In genomic region chr4:187357861-187358260, GRCh38 we compare ENCODE assay signal across 24 cellular contexts.
"Had no signal": no experiment of that assay in that cellular context is flagged by ENCODE, and none has a peak within 500 bp of the region (broad histone marks: within the 10 kb centered on the region; RNA-seq: fewer than 3 reads in every experiment).

No MANE protein-coding gene starts in this region.

- H3K4me1 Mint-ChIP-seq: activated CD4-positive, alpha-beta T cell treated with anti-CD3 and anti-CD28 coated beads, Interleukin-2, amount 10 ng/mL, durations not matched to agents 7 days and 5 days; activated CD8-positive, alpha-beta memory T cell treated with anti-CD3 and anti-CD28 coated beads, Interleukin-2, amount 10 ng/mL, durations not matched to agents 7 days and 5 days; activated naive CD8-positive, alpha-beta T cell treated with anti-CD3 and anti-CD28 coated beads, Interleukin-2, amount 50 U/mL, for 24 hours; natural killer cell; stimulated activated naive CD8-positive, alpha-beta T cell treated with anti-CD3 and anti-CD28 coated beads, Interleukin-15, amount 100 ng/mL, for 72 hours had no signal

- H3K27ac Mint-ChIP-seq: activated CD4-positive, alpha-beta T cell treated with anti-CD3 and anti-CD28 coated beads, Interleukin-2, amount 10 ng/mL, durations not matched to agents 7 days and 5 days; activated CD8-positive, alpha-beta memory T cell treated with anti-CD3 and anti-CD28 coated beads, Interleukin-2, amount 10 ng/mL, durations not matched to agents 7 days and 5 days; activated CD8-positive, alpha-beta T cell treated with anti-CD3 and anti-CD28 coated beads for 36 hours; activated naive CD8-positive, alpha-beta T cell treated with anti-CD3 and anti-CD28 coated beads, Interleukin-2, amount 50 U/mL, for 24 hours; activated T-helper 1 cell treated with anti-CD3 and anti-CD28 coated beads, Interleukin-12 subunit alpha, Interleukin-12 subunit beta, Interleukin-2, Interleukin-4 antibody, amounts not matched to agents 30 ng/mL and 10 ng/mL and 1 ng/mL, durations not matched to agents 14 hours and 24 hours and 36 hours; natural killer cell; stimulated activated naive CD8-positive, alpha-beta T cell treated with anti-CD3 and anti-CD28 coated beads, Interleukin-15, amount 100 ng/mL, for 72 hours had no signal

- H3K36me3 ChIP-seq: cardiac muscle cell, heart left ventricle, left ventricle myocardium inferior, tibial artery, WERI-Rb-1 had no signal

- H3K27me3 ChIP-seq: body of pancreas, cardiac muscle cell, heart left ventricle, tibial artery had no signal

- H3K4me3 ChIP-seq: body of pancreas, cardiac muscle cell, heart left ventricle, left ventricle myocardium inferior, skin epidermis, tibial artery had no signal

- H3K27me3 Mint-ChIP-seq: activated CD4-positive, alpha-beta T cell treated with anti-CD3 and anti-CD28 coated beads, Interleukin-2, amount 10 ng/mL, durations not matched to agents 7 days and 5 days; activated CD8-positive, alpha-beta memory T cell treated with anti-CD3 and anti-CD28 coated beads, Interleukin-2, amount 10 ng/mL, durations not matched to agents 7 days and 5 days; activated CD8-positive, alpha-beta T cell treated with anti-CD3 and anti-CD28 coated beads for 36 hours; activated naive CD8-positive, alpha-beta T cell treated with anti-CD3 and anti-CD28 coated beads, Interleukin-2, amount 50 U/mL, for 24 hours; stimulated activated naive CD8-positive, alpha-beta T cell treated with anti-CD3 and anti-CD28 coated beads, Interleukin-15, amount 100 ng/mL, for 72 hours had no signal

- H3K4me3 Mint-ChIP-seq: activated CD4-positive, alpha-beta T cell treated with anti-CD3 and anti-CD28 coated beads, Interleukin-2, amount 10 ng/mL, durations not matched to agents 7 days and 5 days; activated CD8-positive, alpha-beta memory T cell treated with anti-CD3 and anti-CD28 coated beads, Interleukin-2, amount 10 ng/mL, durations not matched to agents 7 days and 5 days; activated CD8-positive, alpha-beta T cell treated with anti-CD3 and anti-CD28 coated beads for 36 hours; activated naive CD8-positive, alpha-beta T cell treated with anti-CD3 and anti-CD28 coated beads, Interleukin-2, amount 50 U/mL, for 24 hours; activated T-helper 1 cell treated with anti-CD3 and anti-CD28 coated beads, Interleukin-12 subunit alpha, Interleukin-12 subunit beta, Interleukin-2, Interleukin-4 antibody, amounts not matched to agents 30 ng/mL and 10 ng/mL and 1 ng/mL, durations not matched to agents 14 hours and 24 hours and 36 hours; natural killer cell; stimulated activated naive CD8-positive, alpha-beta T cell treated with anti-CD3 and anti-CD28 coated beads, Interleukin-15, amount 100 ng/mL, for 72 hours had no signal

- H3K4me1 ChIP-seq: body of pancreas, heart left ventricle, left ventricle myocardium inferior, tibial artery had no signal

- DNase-seq: activated CD4-positive, alpha-beta T cell treated with anti-CD3 and anti-CD28 coated beads, Interleukin-2, amount 10 ng/mL, durations not matched to agents 7 days and 5 days; activated CD4-positive, CD25-positive, alpha-beta regulatory T cell treated with anti-CD3 and anti-CD28 coated beads, Interleukin-2, amount 50 U/mL, for 72 hours; activated CD8-positive, alpha-beta memory T cell treated with anti-CD3 and anti-CD28 coated beads, Interleukin-2, amount 10 ng/mL, durations not matched to agents 7 days and 5 days; activated CD8-positive, alpha-beta T cell treated with anti-CD3 and anti-CD28 coated beads for 36 hours; activated gamma-delta T cell; activated naive CD4-positive, alpha-beta T cell treated with anti-CD3 and anti-CD28 coated beads, Interleukin-2, amount 50 U/mL, for 16 hours; activated naive CD8-positive, alpha-beta T cell treated with anti-CD3 and anti-CD28 coated beads, Interleukin-2, amount 50 U/mL, for 24 hours; activated T-cell treated with anti-CD3 and anti-CD28 coated beads for 4 hours; anterior cingulate cortex; body of pancreas; cortex of kidney; heart left ventricle; left ventricle myocardium inferior; mammary epithelial cell; midbrain; natural killer cell; stimulated activated CD4-positive, alpha-beta T cell treated with anti-CD3 and anti-CD28 coated beads, Interleukin-1b, Interleukin-23, amount 100 ng/mL, for 48 hours; stimulated activated naive CD8-positive, alpha-beta T cell treated with anti-CD3 and anti-CD28 coated beads, Interleukin-15, amount 100 ng/mL, for 72 hours; tibial artery; WERI-Rb-1 had no signal

- H3K36me3 Mint-ChIP-seq: activated CD8-positive, alpha-beta memory T cell treated with anti-CD3 and anti-CD28 coated beads, Interleukin-2, amount 10 ng/mL, durations not matched to agents 7 days and 5 days; natural killer cell had no signal

- ATAC-seq: activated CD8-positive, alpha-beta memory T cell treated with anti-CD3 and anti-CD28 coated beads, Interleukin-2, amount 10 ng/mL, durations not matched to agents 7 days and 5 days; activated CD8-positive, alpha-beta T cell treated with anti-CD3 and anti-CD28 coated beads for 36 hours; activated naive CD8-positive, alpha-beta T cell treated with anti-CD3 and anti-CD28 coated beads, Interleukin-2, amount 50 U/mL, for 24 hours; body of pancreas; heart left ventricle; natural killer cell; stimulated activated naive CD8-positive, alpha-beta T cell treated with anti-CD3 and anti-CD28 coated beads, Interleukin-15, amount 100 ng/mL, for 72 hours had no signal

- H3K27ac ChIP-seq: body of pancreas, cardiac muscle cell, epithelial cell of prostate, heart left ventricle, left ventricle myocardium inferior, skin epidermis, tibial artery, WERI-Rb-1 had no signal

- H3K9me3 ChIP-seq: body of pancreas, heart left ventricle, left ventricle myocardium inferior, tibial artery had no signal
